Comparison of ENCODE assay signal across 1 cellular context in the genomic region with DNA sequence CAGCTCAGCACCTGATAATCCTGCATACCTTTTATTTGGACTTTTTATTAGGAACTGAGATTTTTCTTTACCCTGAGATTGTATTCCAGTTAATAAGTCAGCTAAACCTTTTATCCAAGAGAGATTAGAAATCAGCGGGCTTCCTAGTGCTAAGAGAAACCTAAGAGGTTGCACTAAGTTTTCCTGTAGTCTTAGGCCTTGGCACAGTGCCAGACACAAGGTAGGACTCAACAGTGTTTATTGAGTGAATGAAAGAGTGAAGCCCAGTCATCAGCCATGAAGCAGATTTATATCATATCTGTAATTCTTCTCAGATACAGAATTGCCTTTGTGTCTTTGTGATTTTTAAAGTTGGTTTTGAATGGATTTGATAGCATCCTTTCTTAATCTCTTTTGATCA.
TF ChIP-seq lines count a peak whose summit lies in the region.

No MANE protein-coding gene starts in this region.

TF ChIP-seq in K562, 482 proteins besides CTCF, POLR2A, EP300 and RAD21 (continued from another document):
- TF ChIP-seq, protein P1, sequence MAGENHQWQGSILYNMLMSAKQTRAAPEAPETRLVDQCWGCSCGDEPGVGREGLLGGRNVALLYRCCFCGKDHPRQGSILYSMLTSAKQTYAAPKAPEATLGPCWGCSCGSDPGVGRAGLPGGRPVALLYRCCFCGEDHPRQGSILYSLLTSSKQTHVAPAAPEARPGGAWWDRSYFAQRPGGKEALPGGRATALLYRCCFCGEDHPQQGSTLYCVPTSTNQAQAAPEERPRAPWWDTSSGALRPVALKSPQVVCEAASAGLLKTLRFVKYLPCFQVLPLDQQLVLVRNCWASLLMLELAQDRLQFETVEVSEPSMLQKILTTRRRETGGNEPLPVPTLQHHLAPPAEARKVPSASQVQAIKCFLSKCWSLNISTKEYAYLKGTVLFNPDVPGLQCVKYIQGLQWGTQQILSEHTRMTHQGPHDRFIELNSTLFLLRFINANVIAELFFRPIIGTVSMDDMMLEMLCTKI (IDR thresholded peaks at IDR 0.05; ENCODE audit: partially characterized antibody): no peak
